Comparison of ENCODE assay signal across 13 cellular contexts in the genomic region with DNA sequence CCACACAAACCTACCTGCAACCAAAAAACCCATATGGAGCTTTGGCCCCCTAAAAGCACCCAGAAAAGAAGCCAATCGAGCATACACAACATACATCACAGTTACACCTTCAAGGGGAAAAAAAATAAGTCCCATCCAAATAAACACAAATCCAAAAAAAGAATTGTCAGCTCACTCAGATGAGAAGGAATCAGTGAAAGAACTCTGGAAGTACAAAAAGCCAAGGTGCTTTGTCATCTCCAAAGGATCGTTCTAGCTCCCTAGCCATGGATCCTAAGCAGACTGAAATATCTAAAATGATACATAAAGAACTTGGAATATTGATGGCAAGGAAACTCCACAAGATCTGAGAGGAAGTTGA.
A peak's percentile ranks its signal among the peaks of the same experiment; 100 is the strongest.
DNase-seq lines count a peak whose midpoint lies in the region; ATAC-seq and TF ChIP-seq lines count a peak whose summit lies in the region.
"Had no signal": no experiment of that assay in that cellular context is flagged by ENCODE, and none has a peak within 500 bp of the region (broad histone marks: within the 10 kb centered on the region; RNA-seq: fewer than 3 reads in every experiment).

No MANE protein-coding gene starts in this region.

- H3K36me3 ChIP-seq in Panc1 (ENCODE audit: control insufficient read depth, insufficient read depth, low read length), result no peaks in the 10 kb centered on the region
- H3K36me3 ChIP-seq: BLaER1 had no signal

- CTCF ChIA-PET in Panc1 (lab: Charles Lee), result interaction anchor here (0.6 to 0.7 kb wide), 2 partner anchors 449 to 574 kb away, joined by 3 to 4 read pairs; no protein-coding TSS in a partner anchor

- TF ChIP-seq CTCF in Panc1 (IDR thresholded peaks at IDR 0.05), result peak; percentile 49
- peak; percentile 28 for TF ChIP-seq CTCF in endothelial cell (IDR thresholded peaks at IDR 0.05; ENCODE audit: unreplicated experiment)

- POLR2A ChIA-PET in Panc1 (lab: Charles Lee), result no interaction called here

- peaks cover 2 to 3% of the 10 kb centered on the region in 2 donors for H3K9me3 Mint-ChIP-seq in activated T-cell treated with anti-CD3 and anti-CD28 coated beads, Interleukin-2, amount 50 U/mL, for 72 hours
- H3K9me3 Mint-ChIP-seq in endothelial cell (ENCODE audit: unreplicated experiment), result peaks cover 7% of the 10 kb centered on the region

- intact Hi-C loops in Panc1 (cut with micrococcal nuclease; ENCODE audit: unreplicated experiment), result no loop called here

- H3K27me3 ChIP-seq in Panc1 (ENCODE audit: control insufficient read depth, insufficient read depth, low read length), result no peaks in the 10 kb centered on the region
- H3K27me3 ChIP-seq: BLaER1 had no signal

- no peak for DNase-seq in activated T-cell treated with anti-CD3 and anti-CD28 coated beads, Interleukin-2, amount 50 U/mL, for 72 hours
- DNase-seq in activated T-cell treated with anti-CD3 and anti-CD28 coated beads, Interleukin-2, amount 50 U/mL, for 48 hours, result no peak
- DNase-seq in Panc1 (ENCODE audit: low read depth, low spot score), result no peak
- DNase-seq in endothelial cell (ENCODE audit: low spot score), result no peak
- DNase-seq in activated CD4-positive, CD25-positive, alpha-beta regulatory T cell treated with anti-CD3 and anti-CD28 coated beads, Interleukin-2, amount 50 U/mL, for 72 hours, result no peak
- no peak for DNase-seq in SIG-M5 (lab: John Stamatoyannopoulos, UW)
- no peak for DNase-seq in NCI-H128 (lab: John Stamatoyannopoulos, UW; ENCODE audit: unreplicated experiment)
- DNase-seq: DMS153, NCI-H1048, NCI-H510A treated with DMSO at 0.1 percent for 48 hours had no signal

- no peak overlapping the region for H3K4me3 Mint-ChIP-seq in activated T-cell treated with anti-CD3 and anti-CD28 coated beads, Interleukin-2, amount 50 U/mL, for 72 hours
- H3K4me3 Mint-ChIP-seq in endothelial cell (ENCODE audit: unreplicated experiment), result no peak overlapping the region

- ATAC-seq in activated T-cell treated with anti-CD3 and anti-CD28 coated beads, Interleukin-2, amount 50 U/mL, for 72 hours (replicated peaks in 1 of 2), result no peak
- ATAC-seq in Panc1, result no peak
- ATAC-seq in GM19455 (IDR thresholded peaks at IDR 0.05; ENCODE audit: unreplicated experiment), result no peak

- peaks cover 6 to 7% of the 10 kb centered on the region in 2 donors for H3K36me3 Mint-ChIP-seq in activated T-cell treated with anti-CD3 and anti-CD28 coated beads, Interleukin-2, amount 50 U/mL, for 72 hours (ENCODE audit: insufficient read depth in 2 of 2)
- peaks cover 22% of the 10 kb centered on the region for H3K36me3 Mint-ChIP-seq in endothelial cell (ENCODE audit: low read depth, unreplicated experiment)

- no peaks in the 10 kb centered on the region for H3K27me3 Mint-ChIP-seq in activated T-cell treated with anti-CD3 and anti-CD28 coated beads, Interleukin-2, amount 50 U/mL, for 72 hours (ENCODE audit: low read depth)
- no peaks in the 10 kb centered on the region for H3K27me3 Mint-ChIP-seq in endothelial cell (ENCODE audit: unreplicated experiment)

- peak overlapping the region; percentile 70 for H3K27ac Mint-ChIP-seq in activated T-cell treated with anti-CD3 and anti-CD28 coated beads, Interleukin-2, amount 50 U/mL, for 72 hours
- H3K27ac Mint-ChIP-seq in endothelial cell (ENCODE audit: unreplicated experiment), result no peak overlapping the region

- in situ Hi-C loops in Panc1 (cut with HindIII; ENCODE audit: low pct_unique_long_range_greater_than_20kb, low sequenced_read_pairs), result no loop called here

- H3K4me1 Mint-ChIP-seq in activated T-cell treated with anti-CD3 and anti-CD28 coated beads, Interleukin-2, amount 50 U/mL, for 72 hours (ENCODE audit: low read depth), result no peaks in the 10 kb centered on the region
- H3K4me1 Mint-ChIP-seq in endothelial cell (ENCODE audit: unreplicated experiment), result peaks cover 4% of the 10 kb centered on the region

- H3K27ac ChIP-seq in Panc1 (ENCODE audit: low read length), result no peak overlapping the region
- H3K27ac ChIP-seq: BLaER1 had no signal

- no peaks in the 10 kb centered on the region for H3K9me3 ChIP-seq in Panc1 (ENCODE audit: control insufficient read depth, insufficient read depth, low read depth, low read length)
- H3K9me3 ChIP-seq: BLaER1 had no signal

- no peaks in the 10 kb centered on the region for H3K4me1 ChIP-seq in Panc1 (ENCODE audit: control insufficient read depth, insufficient read depth, low read length)
- H3K4me1 ChIP-seq: BLaER1 had no signal

- BruUV-seq in Panc1 (replicated peaks; lab: Mats Ljungman, UMichigan), result no TSS peak

- H3K4me3 ChIP-seq in Panc1 (ENCODE audit: low read depth in 2 of 2, low read length in 2 of 2), result no peak overlapping the region
- H3K4me3 ChIP-seq: BLaER1, K562 had no signal
